ENCODE assay signal across 8 cellular contexts in genomic region chr6:82040405-82041221, GRCh38.
A peak's percentile ranks its signal among the peaks of the same experiment; 100 is the strongest.
DNase-seq lines count a peak whose midpoint lies in the region; ATAC-seq and TF ChIP-seq lines count a peak whose summit lies in the region.

No MANE protein-coding gene starts in this region.

- no peak overlapping the region for H3K9ac ChIP-seq in NT2/D1 (ENCODE audit: insufficient read length, low read depth)

- DNase-seq in EH (ENCODE audit: low read depth) (peak; percentile 78), NT2/D1 (ENCODE audit: low read depth, low spot score) (peak; percentile 16), coronary artery (ENCODE audit: low spot score) (no peak), lung (ENCODE audit: low spot score) (no peak)
- no peak for DNase-seq in stimulated activated naive CD4-positive, alpha-beta T cell (lab: John Stamatoyannopoulos, UW)

- H3K4me3 ChIP-seq in NT2/D1 (ENCODE audit: insufficient read length, low read depth) (no peak overlapping the region), coronary artery (no peak overlapping the region), lung (no peak overlapping the region)

- H3K27me3 ChIP-seq in NT2/D1 (ENCODE audit: insufficient read depth, insufficient read length) (no peaks in the 10 kb centered on the region), lung (ENCODE audit: control insufficient read depth, insufficient read depth) (no peaks in the 10 kb centered on the region)

- H3K27ac ChIP-seq in coronary artery (peak overlapping the region in 1 of 2 donors; percentile 5), lung (ENCODE audit: low read depth in 1 of 2, low read length in 1 of 2) (no peak overlapping the region)

- H3K4me1 ChIP-seq in NT2/D1 (ENCODE audit: insufficient read depth, insufficient read length) (no peaks in the 10 kb centered on the region), lung (ENCODE audit: control insufficient read depth in 2 of 2, insufficient read depth in 2 of 2, low read length in 2 of 2) (peaks cover 0 to 1% of the 10 kb centered on the region in 2 donors)

- no peaks in the 10 kb centered on the region for H3K36me3 ChIP-seq in NT2/D1 (ENCODE audit: insufficient read depth, insufficient read length, low read length)
- no peaks in the 10 kb centered on the region for H3K36me3 ChIP-seq in lung (ENCODE audit: control insufficient read depth in 2 of 2, insufficient read depth in 2 of 2, low read length in 2 of 2)

- WGBS in lung, 2 donors = 40 to 51% methylated on average over 4 of the region's 4 CpGs

- ATAC-seq in GM19397 (IDR thresholded peaks at IDR 0.05; ENCODE audit: unreplicated experiment) (peak; percentile 80), HG03432 (IDR thresholded peaks at IDR 0.05; ENCODE audit: unreplicated experiment) (peak; percentile 87), lung (ENCODE audit: insufficient read depth, low FRiP score) (peak; percentile 73), HG03097 (IDR thresholded peaks at IDR 0.05; ENCODE audit: low FRiP score, unreplicated experiment) (no peak)

- H3K9me3 ChIP-seq in NT2/D1 (ENCODE audit: insufficient read depth, low read length) (no peaks in the 10 kb centered on the region), lung (ENCODE audit: control insufficient read depth in 2 of 2, insufficient read depth in 1 of 2, low read length in 1 of 2) (no peaks in the 10 kb centered on the region)

- TF ChIP-seq CTCF in coronary artery (IDR thresholded peaks at IDR 0.05) (peak; percentile 55), lung (IDR thresholded peaks at IDR 0.05; ENCODE audit: control extremely low read depth, extremely low read depth) (peak; percentile 40)

Comparison
In these comparisons a context has a peak if more than half of its experiments do, and no peak if none do; other contexts are left out.
1. DNase-seq: peak in EH (single experiment) and NT2/D1 (single experiment); none in coronary artery (single experiment), lung (single experiment) and stimulated activated naive CD4-positive, alpha-beta T cell (0 of 6).